22 cellular contexts compared by ENCODE assay signal in the genomic region with DNA sequence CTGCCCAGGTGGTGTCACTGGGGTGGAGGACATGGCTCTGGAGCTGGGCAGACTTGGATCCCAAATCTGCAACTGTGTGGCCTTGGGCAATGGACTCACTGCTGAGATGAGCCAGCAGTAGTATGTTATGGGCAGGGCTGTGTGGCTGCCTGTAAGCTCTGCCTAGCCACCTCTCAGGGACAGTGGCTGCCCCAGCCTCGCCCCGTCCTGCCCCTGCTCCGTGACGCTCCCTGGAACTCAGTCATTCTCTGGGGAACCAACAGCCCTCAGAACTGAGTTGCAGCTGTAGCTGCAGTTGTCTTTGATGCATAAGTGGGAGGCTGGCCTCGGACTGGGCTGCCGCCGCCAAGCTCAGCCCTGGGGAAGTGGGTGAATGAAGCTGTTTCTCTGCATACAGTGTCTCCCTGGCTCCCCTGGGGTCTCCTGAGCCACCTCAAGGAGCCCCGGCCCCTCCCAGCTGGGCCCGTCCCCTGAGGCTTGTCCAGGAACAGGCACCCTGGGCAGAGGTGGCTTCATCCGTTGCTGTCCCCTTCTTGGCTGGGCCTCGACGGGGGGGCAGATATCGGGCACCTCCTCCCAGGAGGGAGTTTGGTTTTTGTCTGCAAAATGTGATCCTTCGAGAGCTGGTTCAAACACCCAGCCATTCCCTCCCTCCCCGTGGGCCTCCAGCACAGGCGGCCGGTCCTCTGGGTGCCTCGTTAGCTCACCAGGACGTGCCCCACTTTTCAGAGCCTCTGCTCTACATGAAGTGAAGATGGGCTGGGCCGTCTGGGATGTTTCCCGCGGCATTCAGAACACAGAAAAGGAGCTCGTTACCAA. TPM values are rescaled to one million over a fixed set of nuclear protein-coding genes. Genes with fewer than 3 reads are reported as not detected.
DNase-seq lines count a peak whose midpoint lies in the region; ATAC-seq, FAIRE-seq and TF ChIP-seq lines count a peak whose summit lies in the region.
"Had no signal": no experiment of that assay in that cellular context is flagged by ENCODE, and none has a peak within 500 bp of the region (broad histone marks: within the 10 kb centered on the region; RNA-seq: fewer than 3 reads in every experiment).

No MANE protein-coding gene starts in this region.

- DNase-seq in A549 (ENCODE audit: low read depth in 1 of 2, low spot score in 1 of 2) (no peak), Panc1 (ENCODE audit: low read depth, low spot score) (no peak), dorsolateral prefrontal cortex (peak in 6 of 10 donors; percentile 52 to 73 (median 66)), middle frontal gyrus (ENCODE audit: extremely low spot score, low spot score) (peak; percentile 36), omental fat pad (ENCODE audit: low spot score) (no peak), COR-L47 (lab: John Stamatoyannopoulos, UW) (no peak)
- DNase-seq: activated CD4-positive, alpha-beta memory T cell treated with anti-CD3 and anti-CD28 coated beads, Interleukin-2, amount 10 ng/mL, durations not matched to agents 7 days and 5 days; activated T-cell treated with anti-CD3 and anti-CD28 coated beads, Interleukin-2, amount 50 U/mL, for 48 hours; CD4-positive, alpha-beta T cell; DMS53; heart right ventricle; MM.1S; natural killer cell; NCI-H187; Right ventricle myocardium superior; stimulated activated CD4-positive, alpha-beta T cell treated with anti-CD3 and anti-CD28 coated beads, Interleukin-12 subunit alpha, Interleukin-12 subunit beta, amount 100 ng/mL, for 4 hours had no signal

- TF ChIP-seq CTCF in A549 (IDR thresholded peaks at IDR 0.05), result no peak
- TF ChIP-seq CTCF in Panc1 (IDR thresholded peaks at IDR 0.05), result no peak
- no peak for TF ChIP-seq CTCF in dorsolateral prefrontal cortex (IDR thresholded peaks at IDR 0.05 in 54 of 56, conservative IDR thresholded peaks at IDR 0.05 in 2 of 56; ENCODE audit: low read depth in 1 of 56, partially characterized antibody in 56 of 56)
- TF ChIP-seq CTCF in omental fat pad (IDR thresholded peaks at IDR 0.05), result no peak

- no peak for TF ChIP-seq POLR2A in A549 (IDR thresholded peaks at IDR 0.05; ENCODE audit: low read length)

- WGBS in A549 (ENCODE audit: missing lambda C conversion rate), result 44% methylated on average over 14 of the region's 23 CpGs

- H3K9me3 ChIP-seq in A549 (no peaks in the 10 kb centered on the region), Panc1 (ENCODE audit: control insufficient read depth, insufficient read depth, low read depth, low read length) (no peaks in the 10 kb centered on the region)
- H3K9me3 ChIP-seq: heart right ventricle had no signal

- H3K4me2 ChIP-seq in A549, result 0 out of 3 replicates have a peak overlapping the region, but pooled peaks have one; percentile 0

- H3K27me3 ChIP-seq in Panc1 (ENCODE audit: control insufficient read depth, insufficient read depth, low read length) (no peaks in the 10 kb centered on the region), dorsolateral prefrontal cortex (peaks cover 0 to 7% (median 0%) of the 10 kb centered on the region in 45 donors)

- BruUV-seq in Panc1 (replicated peaks; lab: Mats Ljungman, UMichigan), result no TSS peak

- CTCF ChIA-PET in A549 (lab: Yijun Ruan, JAX), result interaction anchor here (0.7 to 2.9 kb wide), 5 partner anchors 20 to 100 kb away, joined by 3 to 10 read pairs (median 3); no protein-coding TSS in a partner anchor
- CTCF ChIA-PET in Panc1 (lab: Charles Lee), result interaction anchor here (0.6 to 1.1 kb wide), 3 partner anchors 10 to 122 kb away, joined by 3 to 4 read pairs (median 4); no protein-coding TSS in a partner anchor

- POLR2A ChIA-PET in A549 (lab: Yijun Ruan, JAX) (no interaction called here), Panc1 (lab: Charles Lee) (interaction anchor here (0.8 kb wide), 1 partner anchor 41 kb away, joined by 6 read pairs; no protein-coding TSS in a partner anchor)

- TF ChIP-seq EP300 in A549 (IDR thresholded peaks at IDR 0.05), result no peak

- intact Hi-C loops in Panc1 (cut with micrococcal nuclease; ENCODE audit: unreplicated experiment), result no loop called here
- intact Hi-C loops in dorsolateral prefrontal cortex (cut with DNase I), result loop anchor here (5.0 kb wide), 2 partner anchors 77 to 97 kb away; a partner anchor contains a TSS

- peaks cover 75% of the 10 kb centered on the region for H3K4me1 ChIP-seq in A549
- H3K4me1 ChIP-seq in Panc1 (ENCODE audit: control insufficient read depth, insufficient read depth, low read length), result peaks cover 89% of the 10 kb centered on the region
- H3K4me1 ChIP-seq: heart right ventricle had no signal

- in situ Hi-C loops in Panc1 (cut with HindIII; ENCODE audit: low pct_unique_long_range_greater_than_20kb, low sequenced_read_pairs), result no loop called here

- peak in 1 of 2 experiments; percentile 2; a peak in 1 of 6 replicates for ATAC-seq in A549
- ATAC-seq in Panc1, result peak; percentile 3
- no peak for ATAC-seq in HG02759 (IDR thresholded peaks at IDR 0.05; ENCODE audit: unreplicated experiment)
- no peak for ATAC-seq in omental fat pad (ENCODE audit: low FRiP score)
- no peak for ATAC-seq in HG02973 (IDR thresholded peaks at IDR 0.05; ENCODE audit: unreplicated experiment)
- ATAC-seq: activated naive CD4-positive, alpha-beta T cell treated with anti-CD3 and anti-CD28 coated beads, Interleukin-2, amount 50 U/mL, for 72 hours; heart right ventricle; natural killer cell had no signal

- H3K27ac ChIP-seq in A549, result peak overlapping the region; percentile 73 to 90
- peak overlapping the region; percentile 96 for H3K27ac ChIP-seq in Panc1 (ENCODE audit: low read length)
- H3K27ac ChIP-seq in dorsolateral prefrontal cortex, result peak overlapping the region; percentile 47 to 99 (median 95)
- H3K27ac ChIP-seq: heart right ventricle had no signal

- no peaks in the 10 kb centered on the region for H3K36me3 ChIP-seq in Panc1 (ENCODE audit: control insufficient read depth, insufficient read depth, low read length)
- H3K36me3 ChIP-seq: heart right ventricle had no signal

- no peak for FAIRE-seq in A549 (lab: Jason Lieb, UNC)
- FAIRE-seq: A204.1 had no signal

- no peak for TF ChIP-seq RAD21 in A549 (conservative IDR thresholded peaks at IDR 0.05 in 1 of 2, IDR thresholded peaks at IDR 0.05 in 1 of 2)

- H3K4me3 ChIP-seq in A549 (no peak overlapping the region), Panc1 (ENCODE audit: low read depth in 2 of 2, low read length in 2 of 2) (no peak overlapping the region), dorsolateral prefrontal cortex (peak overlapping the region in 1 of 59 donors; percentile 31)
- H3K4me3 ChIP-seq: heart right ventricle, lung had no signal

TF ChIP-seq in A549, 52 proteins besides CTCF, POLR2A, EP300 and RAD21 (continues in another document):
- TF ChIP-seq JUNB (IDR thresholded peaks at IDR 0.05) (no peak), SREBF2 (IDR thresholded peaks at IDR 0.05) (no peak)
- TF ChIP-seq, protein P1, sequence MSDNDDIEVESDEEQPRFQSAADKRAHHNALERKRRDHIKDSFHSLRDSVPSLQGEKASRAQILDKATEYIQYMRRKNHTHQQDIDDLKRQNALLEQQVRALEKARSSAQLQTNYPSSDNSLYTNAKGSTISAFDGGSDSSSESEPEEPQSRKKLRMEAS (IDR thresholded peaks at IDR 0.05), result no peak
- TF ChIP-seq, protein P2, sequence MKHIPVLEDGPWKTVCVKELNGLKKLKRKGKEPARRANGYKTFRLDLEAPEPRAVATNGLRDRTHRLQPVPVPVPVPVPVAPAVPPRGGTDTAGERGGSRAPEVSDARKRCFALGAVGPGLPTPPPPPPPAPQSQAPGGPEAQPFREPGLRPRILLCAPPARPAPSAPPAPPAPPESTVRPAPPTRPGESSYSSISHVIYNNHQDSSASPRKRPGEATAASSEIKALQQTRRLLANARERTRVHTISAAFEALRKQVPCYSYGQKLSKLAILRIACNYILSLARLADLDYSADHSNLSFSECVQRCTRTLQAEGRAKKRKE (CRISPR knock-in tag; IDR thresholded peaks at IDR 0.05; ENCODE audit: low read depth), result no peak

RNA-seq across cellular contexts. Expression of a gene that starts 26.2 kb away (rescaled TPM):
- polyA plus RNA-seq in A549 (2011; rRNA removed), result 0.10 and 0.16 TPM in 2 replicates
- 0.49 and 0.61 TPM in 2 replicates for polyA plus RNA-seq in A549 (2012; cell fraction: cytosol; rRNA removed)
- 1.8 and 2.8 TPM in 2 replicates for polyA plus RNA-seq in A549 (2012; cell fraction: nucleus; rRNA removed)
- 0.18 to 0.44 TPM (median 0.21 TPM) in 3 replicates for polyA plus RNA-seq in A549 (2017; fragmentation: RNase III; extraction: RNeasy Plus Mini Kit Qiagen cat#74134 plus additional on column Dnase treatment)
- 0.29 and 0.44 TPM in 2 replicates for polyA minus RNA-seq in A549 (2011; rRNA and poly(A)+ RNA removed)
- 41.2 TPM for total RNA-seq in Panc1 (2021; ENCODE audit: unreplicated experiment)
- polyA plus RNA-seq in Panc1 (2012; ENCODE audit: insufficient read length), result 69.7 TPM
- 10 to 100 TPM; 15.5 to 43.3 (median 25.0) TPM for total RNA-seq in dorsolateral prefrontal cortex
- 1 to 10 TPM in 1 of 4 donors, under 1 TPM in 3; 0.16 to 1.7 (median 0.44) TPM for total RNA-seq in omental fat pad
- total RNA-seq: NCI-H460 had no signal

RNA-seq across cellular contexts. Expression of a gene that starts 37.5 kb away (rescaled TPM):
- polyA plus RNA-seq in A549 (2011; rRNA removed), result 12.3 and 12.6 TPM in 2 replicates
- 21.6 and 29.6 TPM in 2 replicates for polyA plus RNA-seq in A549 (2012; cell fraction: cytosol; rRNA removed)
- polyA plus RNA-seq in A549 (2012; cell fraction: nucleus; rRNA removed), result 26.0 and 36.7 TPM in 2 replicates
- polyA plus RNA-seq in A549 (2017; fragmentation: RNase III; extraction: RNeasy Plus Mini Kit Qiagen cat#74134 plus additional on column Dnase treatment), result 20.2 to 22.1 TPM (median 20.7 TPM) in 3 replicates
- polyA minus RNA-seq in A549 (2011; rRNA and poly(A)+ RNA removed), result 9.0 and 12.7 TPM in 2 replicates
- total RNA-seq in Panc1 (2021; ENCODE audit: unreplicated experiment), result 49.8 TPM
- 69.0 TPM for polyA plus RNA-seq in Panc1 (2012; ENCODE audit: insufficient read length)
- total RNA-seq in dorsolateral prefrontal cortex, result 10 to 100 TPM; 15.4 to 34.4 (median 24.5) TPM
- 10 to 100 TPM; 20.8 to 33.3 (median 23.9) TPM for total RNA-seq in omental fat pad

RNA-seq across cellular contexts. Expression of a gene that starts 58.2 kb away (rescaled TPM):
- polyA plus RNA-seq in A549 (2011; rRNA removed) (213 and 227 TPM in 2 replicates), A549 (2017; fragmentation: RNase III; extraction: RNeasy Plus Mini Kit Qiagen cat#74134 plus additional on column Dnase treatment) (66.8 to 72.8 TPM (median 72.3 TPM) in 3 replicates)
- polyA plus RNA-seq in A549 (2012; cell fraction: cytosol; rRNA removed), result 88.9 and 93.1 TPM in 2 replicates
- polyA plus RNA-seq in A549 (2012; cell fraction: nucleus; rRNA removed), result 63.3 and 196 TPM in 2 replicates
- polyA minus RNA-seq in A549 (2011; rRNA and poly(A)+ RNA removed), result 157 and 165 TPM in 2 replicates
- total RNA-seq in Panc1 (2021; ENCODE audit: unreplicated experiment) (235 TPM), dorsolateral prefrontal cortex (100 to 1,000 TPM in 3 of 120 experiments, 10 to 100 TPM in 117; 62.7 to 113 (median 81.7) TPM), omental fat pad (10 to 100 TPM; 59.4 to 91.7 (median 72.7) TPM)
- polyA plus RNA-seq in Panc1 (2012; ENCODE audit: insufficient read length), result 207 TPM

RNA-seq across cellular contexts. Expression of a gene that starts 58.5 kb away (rescaled TPM):
- polyA plus RNA-seq in A549 (2011; rRNA removed) (6.9 and 7.2 TPM in 2 replicates), A549 (2017; fragmentation: RNase III; extraction: RNeasy Plus Mini Kit Qiagen cat#74134 plus additional on column Dnase treatment) (6.8 to 9.5 TPM (median 8.9 TPM) in 3 replicates)
- polyA plus RNA-seq in A549 (2012; cell fraction: cytosol; rRNA removed), result 7.1 and 8.0 TPM in 2 replicates
- 11.6 and 14.2 TPM in 2 replicates for polyA plus RNA-seq in A549 (2012; cell fraction: nucleus; rRNA removed)
- polyA minus RNA-seq in A549 (2011; rRNA and poly(A)+ RNA removed), result 12.4 and 13.0 TPM in 2 replicates
- total RNA-seq in Panc1 (2021; ENCODE audit: unreplicated experiment) (21.3 TPM), dorsolateral prefrontal cortex (10 to 100 TPM; 14.0 to 39.6 (median 25.8) TPM), omental fat pad (1 to 10 TPM; 4.0 to 9.1 (median 6.4) TPM)
- 13.2 TPM for polyA plus RNA-seq in Panc1 (2012; ENCODE audit: insufficient read length)

Comparison
In these comparisons a context has a peak if more than half of its experiments do, and no peak if none do; other contexts are left out.
1. DNase-seq: peak in dorsolateral prefrontal cortex (6 of 10) and middle frontal gyrus (single experiment); none in A549 (0 of 2), Panc1 (single experiment), omental fat pad (single experiment) and COR-L47 (single experiment).
2. RNA of a gene that starts 26.2 kb away (total RNA-seq): 41.2 TPM in Panc1 (single experiment) and 15.5 to 43.3 TPM in dorsolateral prefrontal cortex; 0.16 to 1.7 TPM in omental fat pad; every median in the first group is over 4 times any median in the second.
3. Peak in every context shown above with its lines, with median percentiles within 50 percentile points of each other: H3K27ac ChIP-seq.